ENCODE assay signal across 8 cellular contexts in genomic region chr6:46652603-46653438, GRCh38. TPM values are rescaled to one million over a fixed set of nuclear protein-coding genes. Genes with fewer than 3 reads are reported as not detected.
DNase-seq lines count a peak whose midpoint lies in the region; ATAC-seq and TF ChIP-seq lines count a peak whose summit lies in the region.

TSS of gene CYP39A1 (minus strand) at chr6:46652818. CDS start at chr6:46652582, 236 bp downstream.
TSS of gene SLC25A27 (plus strand) at chr6:46652975. CDS start at chr6:46653193, 218 bp downstream.

- POLR2A ChIA-PET in RWPE1 (lab: Yijun Ruan, JAX; ENCODE audit: low non-redundant PET): no interaction called here

- H3K4me1 Mint-ChIP-seq in natural killer cell: peaks cover 17 to 19% of the 10 kb centered on the region in 2 donors
- peaks cover 11 to 17% of the 10 kb centered on the region in 2 donors for H3K4me1 Mint-ChIP-seq in stimulated activated naive B cell treated with anti-CD40 and anti-IgM and Interleukin-4, amounts not matched to agents 10 μg/mL and 1 μg/mL and 100 μg/mL, for 72 hours

- H3K4me3 ChIP-seq in fibroblast of pulmonary artery (replicated peaks; ENCODE audit: low read depth, low read length): peak within 1 kb of the TSS; percentile 78

- H3K27ac ChIP-seq in RWPE1: peak within 1 kb of the TSS; percentile 67

- peak within 1 kb of the TSS; percentile 86 for H3K4me3 Mint-ChIP-seq in natural killer cell
- H3K4me3 Mint-ChIP-seq in stimulated activated naive B cell treated with anti-CD40 and anti-IgM and Interleukin-4, amounts not matched to agents 10 μg/mL and 1 μg/mL and 100 μg/mL, for 72 hours: peak within 1 kb of the TSS; percentile 82 to 91

- CTCF ChIA-PET in RWPE1 (lab: Yijun Ruan, JAX): interaction anchor here (0.6 to 0.7 kb wide), 2 partner anchors 39 to 444 kb away, joined by 3 read pairs; no protein-coding TSS in a partner anchor

- peak within 1 kb of the TSS in 1 of 2 donors; percentile 66 for H3K27ac Mint-ChIP-seq in natural killer cell
- peak within 1 kb of the TSS; percentile 2 for H3K27ac Mint-ChIP-seq in stimulated activated naive B cell treated with anti-CD40 and anti-IgM and Interleukin-4, amounts not matched to agents 10 μg/mL and 1 μg/mL and 100 μg/mL, for 72 hours

- DNase-seq in DMS153 (lab: John Stamatoyannopoulos, UW) (peak; percentile 81), Kasumi-1 (lab: John Stamatoyannopoulos, UW) (peak; percentile 81 to 82), RWPE1 (ENCODE audit: low spot score) (peak; percentile 95), fibroblast of pulmonary artery (ENCODE audit: low read depth) (peak; percentile 78), natural killer cell (peak; percentile 66)
- peak; percentile 91 for DNase-seq in activated effector memory CD4-positive, alpha-beta T cell treated with anti-CD3 and anti-CD28 coated beads, Interleukin-2, amount 50 U/mL, for 16 hours
- DNase-seq in stimulated activated naive B cell treated with anti-CD40 and anti-IgM and Interleukin-4, amounts not matched to agents 10 μg/mL and 1 μg/mL and 100 μg/mL, for 72 hours: peak; percentile 78

- peaks cover 21 to 47% of the 10 kb centered on the region in 2 donors for H3K27me3 Mint-ChIP-seq in natural killer cell (ENCODE audit: low read depth in 2 of 2)
- peaks cover 33 to 36% of the 10 kb centered on the region in 2 donors for H3K27me3 Mint-ChIP-seq in stimulated activated naive B cell treated with anti-CD40 and anti-IgM and Interleukin-4, amounts not matched to agents 10 μg/mL and 1 μg/mL and 100 μg/mL, for 72 hours

- ATAC-seq in GM21825 (IDR thresholded peaks at IDR 0.05; ENCODE audit: unreplicated experiment) (peak; percentile 100), natural killer cell (peak; percentile 95 to 99 (median 99))
- ATAC-seq in stimulated activated naive B cell treated with anti-CD40 and anti-IgM and Interleukin-4, amounts not matched to agents 10 μg/mL and 1 μg/mL and 100 μg/mL, for 72 hours (replicated peaks): peak; percentile 100

- intact Hi-C loops in natural killer cell (cut with micrococcal nuclease): no loop called here

- H3K36me3 Mint-ChIP-seq in natural killer cell: no peaks in the 10 kb centered on the region
- H3K36me3 Mint-ChIP-seq in stimulated activated naive B cell treated with anti-CD40 and anti-IgM and Interleukin-4, amounts not matched to agents 10 μg/mL and 1 μg/mL and 100 μg/mL, for 72 hours: no peaks in the 10 kb centered on the region

- no peak for TF ChIP-seq CTCF in RWPE1 (conservative IDR thresholded peaks at IDR 0.05; ENCODE audit: low read depth)
- TF ChIP-seq CTCF in fibroblast of pulmonary artery (IDR thresholded peaks at IDR 0.05; ENCODE audit: low read length, missing control alignments): no peak
- TF ChIP-seq CTCF in natural killer cell (IDR thresholded peaks at IDR 0.05): no peak

- H3K9me3 Mint-ChIP-seq in natural killer cell: peaks cover 0 to 2% of the 10 kb centered on the region in 2 donors
- no peaks in the 10 kb centered on the region for H3K9me3 Mint-ChIP-seq in stimulated activated naive B cell treated with anti-CD40 and anti-IgM and Interleukin-4, amounts not matched to agents 10 μg/mL and 1 μg/mL and 100 μg/mL, for 72 hours

RNA-seq across cellular contexts. Expression of gene CYP39A1, which starts in this region (rescaled TPM):
- not detected for total RNA-seq in natural killer cell

RNA-seq across cellular contexts. Expression of gene SLC25A27, which starts in this region (rescaled TPM):
- total RNA-seq in natural killer cell: 1 to 10 TPM in 1 of 3 donors, not detected in 2; 1.7 TPM

Comparison
In these comparisons a context has a peak if more than half of its experiments do, and no peak if none do; other contexts are left out.
1. Peak in every context shown above with its lines: DNase-seq, ATAC-seq, H3K4me3 ChIP-seq and H3K27ac ChIP-seq.